ENCODE assay signal across 8 cellular contexts in the genomic region with DNA sequence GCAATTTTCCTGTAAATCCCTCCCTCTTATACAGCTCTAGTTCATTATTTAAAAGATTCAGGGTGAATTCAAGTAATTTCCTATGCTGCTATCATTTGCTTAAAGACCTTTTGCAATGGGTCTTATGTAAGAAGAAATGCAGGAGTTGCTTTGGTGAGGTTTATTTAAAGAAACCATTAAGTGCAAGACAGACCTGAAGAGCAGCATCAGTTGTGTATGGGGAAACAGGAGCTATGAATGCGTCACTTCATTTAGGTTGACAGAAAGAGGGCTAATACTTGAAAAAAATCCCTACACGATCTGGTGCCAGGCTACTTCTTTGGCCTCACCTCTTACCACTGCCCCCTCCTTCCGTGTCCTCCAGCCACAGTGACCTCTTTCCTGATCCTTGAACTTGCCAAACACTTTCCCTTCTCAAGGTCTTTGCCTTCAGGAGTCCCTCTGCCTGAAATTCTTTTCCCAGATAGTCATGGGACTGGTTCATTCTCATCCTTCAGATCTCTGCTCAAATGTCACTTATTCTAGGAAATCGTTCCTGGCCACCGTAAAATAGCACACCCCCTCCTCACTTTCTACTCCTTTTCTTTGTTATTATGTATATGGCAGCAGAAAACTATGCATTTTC. TPM values are rescaled to one million over a fixed set of nuclear protein-coding genes. Genes with fewer than 3 reads are reported as not detected.
A peak's percentile ranks its signal among the peaks of the same experiment; 100 is the strongest.
DNase-seq lines count a peak whose midpoint lies in the region; ATAC-seq and TF ChIP-seq lines count a peak whose summit lies in the region.

No MANE protein-coding gene starts in this region.

- no peak for TF ChIP-seq RAD21 in liver (IDR thresholded peaks at IDR 0.05)

- H3K36me3 ChIP-seq in right atrium auricular region: no peaks in the 10 kb centered on the region
- no peaks in the 10 kb centered on the region for H3K36me3 ChIP-seq in liver (ENCODE audit: control insufficient read depth in 4 of 4, insufficient read depth in 3 of 4, low read depth in 1 of 4, low read length in 3 of 4)
- H3K36me3 ChIP-seq in urinary bladder (ENCODE audit: insufficient read depth): no peaks in the 10 kb centered on the region

- ATAC-seq in Right ventricle myocardium superior (ENCODE audit: poor library complexity) (no peak), GM21786 (IDR thresholded peaks at IDR 0.05; ENCODE audit: unreplicated experiment) (no peak)

- TF ChIP-seq CTCF in right atrium auricular region (IDR thresholded peaks at IDR 0.05): no peak
- TF ChIP-seq CTCF in liver (IDR thresholded peaks at IDR 0.05; ENCODE audit: low read depth, low read length, missing input control): no peak

- H3K27me3 ChIP-seq in right atrium auricular region: no peaks in the 10 kb centered on the region
- H3K27me3 ChIP-seq in liver (ENCODE audit: control insufficient read depth in 4 of 4, insufficient read depth in 4 of 4, low read length in 3 of 4): no peaks in the 10 kb centered on the region

- no peaks in the 10 kb centered on the region for H3K9me3 Mint-ChIP-seq in activated naive CD8-positive, alpha-beta T cell (ENCODE audit: low read depth)

- H3K9ac ChIP-seq in liver (ENCODE audit: low read depth in 1 of 2, low read length in 2 of 2): peak overlapping the region in 1 of 2 donors; percentile 41

- H3K27me3 Mint-ChIP-seq in activated naive CD8-positive, alpha-beta T cell: no peaks in the 10 kb centered on the region

- intact Hi-C loops in Right ventricle myocardium superior (cut with DNase I): loop anchor here (10.0 kb wide), 1 partner anchor 189 kb away; a partner anchor contains a TSS

- H3K4me1 ChIP-seq in right atrium auricular region: peaks cover 0 to 35% of the 10 kb centered on the region in 2 donors
- peaks cover 0 to 38% (median 25%) of the 10 kb centered on the region in 4 donors for H3K4me1 ChIP-seq in liver (ENCODE audit: control insufficient read depth in 4 of 4, insufficient read depth in 4 of 4, low read length in 3 of 4)
- peaks cover 2% of the 10 kb centered on the region for H3K4me1 ChIP-seq in urinary bladder (ENCODE audit: insufficient read depth)

- H3K9me3 ChIP-seq in right atrium auricular region (no peaks in the 10 kb centered on the region), liver (ENCODE audit: control insufficient read depth in 4 of 4, low read length in 3 of 4) (no peaks in the 10 kb centered on the region)

- H3K27ac Mint-ChIP-seq in activated naive CD8-positive, alpha-beta T cell: peak overlapping the region; percentile 97

- peak overlapping the region; percentile 99 to 100 for H3K27ac ChIP-seq in right atrium auricular region
- peak overlapping the region; percentile 96 to 98 for H3K27ac ChIP-seq in liver (ENCODE audit: low read depth in 1 of 2, low read length in 2 of 2)
- H3K27ac ChIP-seq in urinary bladder (ENCODE audit: low read depth): peak overlapping the region; percentile 66

- H3K36me3 Mint-ChIP-seq in activated naive CD8-positive, alpha-beta T cell: peaks cover 3% of the 10 kb centered on the region

- WGBS in liver: 55% methylated on average over 5 of the region's 5 CpGs
- 53% methylated on average over 5 of the region's 5 CpGs for WGBS in urinary bladder

- H3K4me3 ChIP-seq in right atrium auricular region (peak overlapping the region; percentile 75 to 92), liver (ENCODE audit: low read depth in 1 of 3, low read length in 3 of 3) (peak overlapping the region in 2 of 3 donors; percentile 75 to 86), urinary bladder (ENCODE audit: low read depth, low read length) (peak overlapping the region; percentile 91)

- DNase-seq in right atrium auricular region (ENCODE audit: low spot score): no peak
- DNase-seq in Right ventricle myocardium superior: no peak
- DNase-seq in activated gamma-delta T cell (lab: John Stamatoyannopoulos, UW): no peak
- no peak for DNase-seq in glomerular visceral epithelial cell (ENCODE audit: extremely low spot score)

- H3K4me3 Mint-ChIP-seq in activated naive CD8-positive, alpha-beta T cell: no peak overlapping the region

- peaks cover 61% of the 10 kb centered on the region for H3K4me1 Mint-ChIP-seq in activated naive CD8-positive, alpha-beta T cell (ENCODE audit: low read depth)

TF ChIP-seq in liver, 16 proteins besides CTCF, POLR2A, EP300 and RAD21:
- TF ChIP-seq EGR1 (IDR thresholded peaks at IDR 0.05; ENCODE audit: low read depth in 2 of 2) (no peak), NR2F2 (IDR thresholded peaks at IDR 0.05) (no peak), SP1 (IDR thresholded peaks at IDR 0.05) (no peak), FOXA2 (IDR thresholded peaks at IDR 0.05) (no peak), JUND (IDR thresholded peaks at IDR 0.05) (no peak), FOXA1 (IDR thresholded peaks at IDR 0.05) (no peak), YY1 (IDR thresholded peaks at IDR 0.05) (no peak), HNF4A (conservative IDR thresholded peaks at IDR 0.05) (no peak), HNF4G (IDR thresholded peaks at IDR 0.05) (no peak), GABPA (IDR thresholded peaks at IDR 0.05 in 1 of 2, conservative IDR thresholded peaks at IDR 0.05 in 1 of 2) (no peak), TAF1 (conservative IDR thresholded peaks at IDR 0.05) (no peak), RXRA (IDR thresholded peaks at IDR 0.05) (no peak)
- TF ChIP-seq, protein P1, sequence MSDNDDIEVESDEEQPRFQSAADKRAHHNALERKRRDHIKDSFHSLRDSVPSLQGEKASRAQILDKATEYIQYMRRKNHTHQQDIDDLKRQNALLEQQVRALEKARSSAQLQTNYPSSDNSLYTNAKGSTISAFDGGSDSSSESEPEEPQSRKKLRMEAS (IDR thresholded peaks at IDR 0.05): no peak
- TF ChIP-seq, protein P2, sequence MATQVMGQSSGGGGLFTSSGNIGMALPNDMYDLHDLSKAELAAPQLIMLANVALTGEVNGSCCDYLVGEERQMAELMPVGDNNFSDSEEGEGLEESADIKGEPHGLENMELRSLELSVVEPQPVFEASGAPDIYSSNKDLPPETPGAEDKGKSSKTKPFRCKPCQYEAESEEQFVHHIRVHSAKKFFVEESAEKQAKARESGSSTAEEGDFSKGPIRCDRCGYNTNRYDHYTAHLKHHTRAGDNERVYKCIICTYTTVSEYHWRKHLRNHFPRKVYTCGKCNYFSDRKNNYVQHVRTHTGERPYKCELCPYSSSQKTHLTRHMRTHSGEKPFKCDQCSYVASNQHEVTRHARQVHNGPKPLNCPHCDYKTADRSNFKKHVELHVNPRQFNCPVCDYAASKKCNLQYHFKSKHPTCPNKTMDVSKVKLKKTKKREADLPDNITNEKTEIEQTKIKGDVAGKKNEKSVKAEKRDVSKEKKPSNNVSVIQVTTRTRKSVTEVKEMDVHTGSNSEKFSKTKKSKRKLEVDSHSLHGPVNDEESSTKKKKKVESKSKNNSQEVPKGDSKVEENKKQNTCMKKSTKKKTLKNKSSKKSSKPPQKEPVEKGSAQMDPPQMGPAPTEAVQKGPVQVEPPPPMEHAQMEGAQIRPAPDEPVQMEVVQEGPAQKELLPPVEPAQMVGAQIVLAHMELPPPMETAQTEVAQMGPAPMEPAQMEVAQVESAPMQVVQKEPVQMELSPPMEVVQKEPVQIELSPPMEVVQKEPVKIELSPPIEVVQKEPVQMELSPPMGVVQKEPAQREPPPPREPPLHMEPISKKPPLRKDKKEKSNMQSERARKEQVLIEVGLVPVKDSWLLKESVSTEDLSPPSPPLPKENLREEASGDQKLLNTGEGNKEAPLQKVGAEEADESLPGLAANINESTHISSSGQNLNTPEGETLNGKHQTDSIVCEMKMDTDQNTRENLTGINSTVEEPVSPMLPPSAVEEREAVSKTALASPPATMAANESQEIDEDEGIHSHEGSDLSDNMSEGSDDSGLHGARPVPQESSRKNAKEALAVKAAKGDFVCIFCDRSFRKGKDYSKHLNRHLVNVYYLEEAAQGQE (IDR thresholded peaks at IDR 0.05): no peak
- TF ChIP-seq, protein P3, sequence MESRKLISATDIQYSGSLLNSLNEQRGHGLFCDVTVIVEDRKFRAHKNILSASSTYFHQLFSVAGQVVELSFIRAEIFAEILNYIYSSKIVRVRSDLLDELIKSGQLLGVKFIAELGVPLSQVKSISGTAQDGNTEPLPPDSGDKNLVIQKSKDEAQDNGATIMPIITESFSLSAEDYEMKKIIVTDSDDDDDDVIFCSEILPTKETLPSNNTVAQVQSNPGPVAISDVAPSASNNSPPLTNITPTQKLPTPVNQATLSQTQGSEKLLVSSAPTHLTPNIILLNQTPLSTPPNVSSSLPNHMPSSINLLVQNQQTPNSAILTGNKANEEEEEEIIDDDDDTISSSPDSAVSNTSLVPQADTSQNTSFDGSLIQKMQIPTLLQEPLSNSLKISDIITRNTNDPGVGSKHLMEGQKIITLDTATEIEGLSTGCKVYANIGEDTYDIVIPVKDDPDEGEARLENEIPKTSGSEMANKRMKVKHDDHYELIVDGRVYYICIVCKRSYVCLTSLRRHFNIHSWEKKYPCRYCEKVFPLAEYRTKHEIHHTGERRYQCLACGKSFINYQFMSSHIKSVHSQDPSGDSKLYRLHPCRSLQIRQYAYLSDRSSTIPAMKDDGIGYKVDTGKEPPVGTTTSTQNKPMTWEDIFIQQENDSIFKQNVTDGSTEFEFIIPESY (IDR thresholded peaks at IDR 0.05): no peak
- TF ChIP-seq, protein P4, sequence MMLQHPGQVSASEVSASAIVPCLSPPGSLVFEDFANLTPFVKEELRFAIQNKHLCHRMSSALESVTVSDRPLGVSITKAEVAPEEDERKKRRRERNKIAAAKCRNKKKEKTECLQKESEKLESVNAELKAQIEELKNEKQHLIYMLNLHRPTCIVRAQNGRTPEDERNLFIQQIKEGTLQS (IDR thresholded peaks at IDR 0.05): no peak

RNA-seq across cellular contexts. Expression of a gene that starts 1.4 kb away (rescaled TPM):
- total RNA-seq in right atrium auricular region: 10 to 100 TPM in 1 of 2 donors, 1 to 10 TPM in 1; 7.6 to 21.6 TPM
- 12.7 TPM for total RNA-seq in Right ventricle myocardium superior
- total RNA-seq in liver: 10 to 100 TPM in 1 of 2 donors, 1 to 10 TPM in 1; 8.3 to 21.5 TPM
- 1 to 10 TPM; 1.5 to 1.8 TPM for polyA plus RNA-seq in liver
- total RNA-seq in urinary bladder: 52.1 TPM
- 13.7 TPM for polyA plus RNA-seq in urinary bladder
